ENCODE assay signal across 10 cellular contexts in the genomic region with DNA sequence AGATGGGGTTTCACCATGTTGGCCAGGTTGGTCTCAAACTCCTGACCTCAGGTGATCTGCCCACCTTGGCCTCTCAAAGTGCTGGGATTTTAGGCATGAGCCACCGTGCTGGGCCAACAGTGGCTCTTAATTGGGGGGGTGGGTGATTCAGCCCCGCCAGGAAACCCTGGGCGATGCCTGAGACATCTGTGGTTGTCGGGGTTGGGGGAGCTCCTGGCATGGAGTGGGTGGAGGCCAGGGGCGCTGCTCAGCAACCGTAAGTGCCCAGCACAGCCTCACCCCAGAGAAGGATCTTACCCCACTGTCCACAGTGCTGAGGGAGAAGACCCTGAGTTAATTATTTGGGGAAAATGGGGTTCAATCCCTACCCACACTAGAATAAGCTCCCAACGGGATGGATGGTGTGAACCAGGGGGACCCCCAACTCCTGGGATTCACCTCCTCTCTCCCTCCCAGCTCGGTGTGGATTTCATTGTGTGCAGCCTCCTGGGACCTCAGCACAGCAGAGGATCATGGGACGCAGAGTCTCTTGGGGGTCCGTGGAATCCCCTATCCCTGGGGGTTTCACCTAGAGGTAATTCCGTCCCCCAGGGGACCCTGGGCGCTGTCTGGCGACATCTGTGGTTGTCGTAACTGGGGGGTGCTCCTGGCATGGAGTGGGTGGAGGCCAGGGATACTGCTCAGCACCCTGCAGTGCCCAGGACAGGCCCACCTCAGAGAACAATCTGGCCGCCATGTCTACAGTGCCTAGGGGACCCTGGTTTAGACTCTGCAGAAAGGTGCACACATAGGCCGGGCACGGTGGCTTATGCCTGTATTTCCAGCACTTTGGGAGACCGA.
DNase-seq lines count a peak whose midpoint lies in the region; ATAC-seq, FAIRE-seq and TF ChIP-seq lines count a peak whose summit lies in the region.
"Had no signal": no experiment of that assay in that cellular context is flagged by ENCODE, and none has a peak within 500 bp of the region (broad histone marks: within the 10 kb centered on the region; RNA-seq: fewer than 3 reads in every experiment).

No MANE protein-coding gene starts in this region.

- H3K36me3 ChIP-seq in GM12878 (ENCODE audit: control insufficient read depth in 2 of 2, insufficient read depth in 2 of 2, low read length in 1 of 2) (no peaks in the 10 kb centered on the region; a peak in 1 of 4 replicates), lung (ENCODE audit: control insufficient read depth in 2 of 2, insufficient read depth in 2 of 2, low read length in 2 of 2) (no peaks in the 10 kb centered on the region), stomach (no peaks in the 10 kb centered on the region)

- ATAC-seq in GM12878 = peak; percentile 39
- no peak for ATAC-seq in lung (ENCODE audit: insufficient read depth, low FRiP score)
- no peak for ATAC-seq in GM19452 (IDR thresholded peaks at IDR 0.05; ENCODE audit: unreplicated experiment)

- no peak overlapping the region for H2BK20ac ChIP-seq in H9 (ENCODE audit: low read depth, low read length, poor library complexity, severe bottlenecking)

- SMC1A ChIA-PET in GM12878 (lab: Charles Lee; ENCODE audit: uncharacterized antibody, unreplicated experiment) = interaction anchor here (0.9 to 4.0 kb wide), 9 partner anchors 8 to 77 kb away, joined by 3 to 22 read pairs (median 6); partner anchors contain the start of gene GADD45B

- peaks cover 3% of the 10 kb centered on the region in 2 experiments; a peak in 3 of 5 replicates for H3K9me3 Mint-ChIP-seq in H9
- peaks cover 1% of the 10 kb centered on the region for H3K9me3 Mint-ChIP-seq in glutamatergic neuron (ENCODE audit: unreplicated experiment)

- POLR2A ChIA-PET in GM12878 (lab: Charles Lee) = interaction anchor here (0.5 to 2.8 kb wide), 14 partner anchors 8 to 83 kb away, joined by 3 to 28 read pairs (median 7); partner anchors contain the start of gene GADD45B

- no peak overlapping the region for H3K27ac ChIP-seq in H9 (ENCODE audit: insufficient read length, low read depth, low read length)
- H3K27ac ChIP-seq in GM12878 (ENCODE audit: control insufficient read depth, insufficient read depth) = peak overlapping the region; percentile 31; the same call in 1 of the 2 replicates
- H3K27ac ChIP-seq in lung (ENCODE audit: low read depth in 1 of 2, low read length in 1 of 2) = peak overlapping the region; percentile 90 to 96
- peak overlapping the region; percentile 47 to 94 (median 90) for H3K27ac ChIP-seq in stomach

- H3K4me3 Mint-ChIP-seq in H9 (no peak overlapping the region; a peak in 1 of 5 replicates), glutamatergic neuron (ENCODE audit: unreplicated experiment) (no peak overlapping the region)

- no peak overlapping the region for H3K9ac ChIP-seq in H9 (ENCODE audit: extremely low read depth, insufficient read length, low read length)
- no peak overlapping the region; the same call in 1 of the 2 replicates for H3K9ac ChIP-seq in GM12878 (ENCODE audit: control insufficient read depth, insufficient read depth, low read length)

- H2BK12ac ChIP-seq in H9 (ENCODE audit: insufficient read length, low read depth, low read length) = no peak overlapping the region

- H4K20me1 ChIP-seq in H9 (ENCODE audit: control insufficient read depth, insufficient read depth, insufficient read length) (no peaks in the 10 kb centered on the region), GM12878 (ENCODE audit: control insufficient read depth, insufficient read depth) (no peaks in the 10 kb centered on the region)

- no peak for FAIRE-seq in GM12878 (lab: Jason Lieb, UNC)

- RAD21 ChIA-PET in GM12878 (lab: Charles Lee; ENCODE audit: unreplicated experiment) = interaction anchor here (0.8 to 4.3 kb wide), 12 partner anchors 8 to 92 kb away, joined by 3 to 41 read pairs (median 10); partner anchors contain the start of gene GADD45B

- in situ Hi-C loops in GM12878 (cut with MboI) = no loop called here

- peak overlapping the region; percentile 62 for H3K18ac ChIP-seq in H9 (ENCODE audit: insufficient read length, low read depth, low read length)

- H3K9me3 ChIP-seq in H9 (ENCODE audit: control insufficient read depth, low read depth, low read length) (no peaks in the 10 kb centered on the region), GM12878 (replicated peaks; ENCODE audit: control insufficient read depth, insufficient read depth, low read length) (no peaks in the 10 kb centered on the region; the same call in 2 of the 3 replicates), lung (ENCODE audit: control insufficient read depth in 2 of 2, insufficient read depth in 1 of 2, low read length in 1 of 2) (no peaks in the 10 kb centered on the region), stomach (no peaks in the 10 kb centered on the region)

- H3K23ac ChIP-seq in H9 (ENCODE audit: insufficient read length, low read depth, low read length) = no peak overlapping the region

- H3K27me3 ChIP-seq in H9 (ENCODE audit: insufficient read depth, low read length) (no peaks in the 10 kb centered on the region), GM12878 (replicated peaks in 1 of 2; ENCODE audit: control insufficient read depth in 2 of 2, insufficient read depth in 2 of 2, low read length in 1 of 2) (no peaks in the 10 kb centered on the region), lung (ENCODE audit: control insufficient read depth, insufficient read depth) (no peaks in the 10 kb centered on the region), stomach (no peaks in the 10 kb centered on the region)

- peaks cover 0 to 4% (median 0%) of the 10 kb centered on the region in 3 experiments; a peak in 2 of 7 replicates for H3K36me3 Mint-ChIP-seq in H9 (ENCODE audit: insufficient read depth in 1 of 3, low read depth in 3 of 3)
- H3K36me3 Mint-ChIP-seq in glutamatergic neuron (ENCODE audit: unreplicated experiment) = no peaks in the 10 kb centered on the region

- H3K79me1 ChIP-seq in H9 (ENCODE audit: insufficient read depth, low read depth, low read length, poor library complexity, severe bottlenecking) = no peaks in the 10 kb centered on the region

- no peak overlapping the region for H2BK15ac ChIP-seq in H9 (ENCODE audit: low read depth, low read length)

- H2BK5ac ChIP-seq in H9 (ENCODE audit: insufficient read length, low read length) = no peak overlapping the region

- no peak for TF ChIP-seq RAD21 in GM12878 (IDR thresholded peaks at IDR 0.05; ENCODE audit: insufficient read depth, low read depth, low read length)

- H3K27ac Mint-ChIP-seq in H9 (no peak overlapping the region; a peak in 1 of 7 replicates), glutamatergic neuron (ENCODE audit: unreplicated experiment) (no peak overlapping the region)

- H3K4me1 Mint-ChIP-seq in H9 = peaks cover 22 to 46% of the 10 kb centered on the region in 2 experiments
- H3K4me1 Mint-ChIP-seq in glutamatergic neuron (ENCODE audit: low read depth, unreplicated experiment) = peaks cover 8% of the 10 kb centered on the region

- H3K4me3 ChIP-seq in GM12878 (no peak overlapping the region), lung (no peak overlapping the region), stomach (no peak overlapping the region)

- no peak overlapping the region for H3T11ph ChIP-seq in H9 (ENCODE audit: low read length)

- H2AK5ac ChIP-seq in H9 (ENCODE audit: insufficient read length, low read length) = no peak overlapping the region

- no TSS peak for BruUV-seq in GM12878 (replicated peaks; lab: Mats Ljungman, UMichigan)

- H3K14ac ChIP-seq in H9 (ENCODE audit: insufficient read depth, low read length) = no peak overlapping the region

- intact Hi-C loops in GM12878 (cut with micrococcal nuclease; ENCODE audit: unreplicated experiment) = no loop called here
- intact Hi-C loops in stomach (cut with DNase I; ENCODE audit: low total_unique reads) = loop anchor here (10.0 kb wide), 1 partner anchor 70 kb away; the partner anchor contains the start of gene GADD45B

- H3K4me1 ChIP-seq in H9 (ENCODE audit: insufficient read depth, low read length) (0 out of 2 replicates have a peak, but pooled peaks cover 4% of the 10 kb centered on the region), GM12878 (ENCODE audit: control insufficient read depth, insufficient read depth, low read length) (peaks cover 35% of the 10 kb centered on the region), lung (ENCODE audit: control insufficient read depth in 2 of 2, insufficient read depth in 2 of 2, low read length in 2 of 2) (peaks cover 14 to 33% of the 10 kb centered on the region in 2 donors), stomach (peaks cover 67 to 74% (median 70%) of the 10 kb centered on the region in 4 donors)

- no peaks in the 10 kb centered on the region for H3K23me2 ChIP-seq in H9 (ENCODE audit: insufficient read length, low read depth, low read length, poor library complexity, severe bottlenecking)

- H3K4me2 ChIP-seq in H9 (ENCODE audit: insufficient read depth, insufficient read length, low read length) = no peak overlapping the region
- H3K4me2 ChIP-seq in GM12878 (ENCODE audit: control insufficient read depth, insufficient read depth) = peak overlapping the region; percentile 75; the same call in 1 of the 2 replicates

- CTCF ChIA-PET in GM12878 (lab: Yijun Ruan, JAX) = interaction anchor here (0.8 to 2.3 kb wide), 3 partner anchors 13 to 67 kb away, joined by 3 to 12 read pairs (median 6); no protein-coding TSS in a partner anchor

- no peak overlapping the region for H2BK120ac ChIP-seq in H9 (ENCODE audit: low read depth, low read length, poor library complexity, severe bottlenecking)

- H3K27me3 Mint-ChIP-seq in H9 (ENCODE audit: low read depth) (peaks cover 5% of the 10 kb centered on the region; the same call in 1 of the 2 replicates), glutamatergic neuron (ENCODE audit: unreplicated experiment) (peaks cover 4% of the 10 kb centered on the region)

- H2AFZ ChIP-seq in H9 (ENCODE audit: low read length) = no peak overlapping the region
- H2AFZ ChIP-seq in GM12878 (ENCODE audit: control insufficient read depth, low read depth, low read length) = no peak overlapping the region

- TF ChIP-seq POLR2A in GM12878 (IDR thresholded peaks at IDR 0.05; ENCODE audit: low read depth, low read length) (no peak), stomach (IDR thresholded peaks at IDR 0.05) (no peak)

- TF ChIP-seq EP300 in GM12878 (IDR thresholded peaks at IDR 0.05; ENCODE audit: borderline replicate concordance in 1 of 2, control insufficient read depth in 1 of 2, low read depth in 2 of 2, low read length in 2 of 2) (peak in 1 of 2 experiments; percentile 13; a peak in 1 of 4 replicates), stomach (IDR thresholded peaks at IDR 0.05) (no peak)

- no peak overlapping the region for H4K5ac ChIP-seq in H9 (ENCODE audit: insufficient read length, low read depth, low read length)

- no peak overlapping the region for H4K91ac ChIP-seq in H9 (ENCODE audit: insufficient read length, low read depth, low read length)

- no peak overlapping the region for H3K56ac ChIP-seq in H9 (ENCODE audit: insufficient read length, low read depth, low read length)

- no CpG with 5 or more reads among the region's 18 CpGs for WGBS in H9 (ENCODE audit: extremely low coverage, insufficient read length, low lambda C conversion rate)
- WGBS in GM12878 (ENCODE audit: insufficient coverage, insufficient replicate concordance, low lambda C conversion rate, missing lambda C conversion rate) = 11% methylated on average over 18 of the region's 18 CpGs
- 89 to 94% methylated on average over 18 of the region's 18 CpGs for WGBS in lung, 2 donors
- 92 to 94% (median 94%) methylated on average over 11 to 18 of the region's 18 CpGs for WGBS in stomach, 5 donors

- TF ChIP-seq CTCF in H9 (conservative IDR thresholded peaks at IDR 0.05) (no peak), GM12878 (IDR thresholded peaks at IDR 0.05 in 2 of 3, conservative IDR thresholded peaks at IDR 0.05 in 1 of 3; ENCODE audit: control insufficient read depth in 2 of 3, extremely low read depth in 1 of 3, insufficient read depth in 1 of 3, low read depth in 3 of 3, low read length in 3 of 3) (no peak), lung (IDR thresholded peaks at IDR 0.05; ENCODE audit: control extremely low read depth, extremely low read depth) (no peak), stomach (IDR thresholded peaks at IDR 0.05) (no peak), glutamatergic neuron (IDR thresholded peaks at IDR 0.05; ENCODE audit: partially characterized antibody, unreplicated experiment) (no peak)

- H3K4ac ChIP-seq in H9 (ENCODE audit: low read depth, low read length) = no peak overlapping the region; the same call in 1 of the 2 replicates

- no peak for DNase-seq in H9
- DNase-seq in GM12878 (ENCODE audit: low read depth, low spot score) = no peak
- DNase-seq in lung (ENCODE audit: low spot score) = no peak
- DNase-seq in stomach = no peak
- no peak for DNase-seq in DMS153 (lab: John Stamatoyannopoulos, UW)
- DNase-seq in glutamatergic neuron = no peak
- no peak for DNase-seq in HT-29 (ENCODE audit: low spot score)
- DNase-seq: cortex of kidney, SW 1271 had no signal

- no peak overlapping the region for H4K8ac ChIP-seq in H9 (replicated peaks; ENCODE audit: insufficient read length, low read depth, low read length)

- H3K79me2 ChIP-seq in H9 (ENCODE audit: insufficient read depth, low read length) (no peaks in the 10 kb centered on the region), GM12878 (ENCODE audit: control insufficient read depth, insufficient read depth, low read length) (no peaks in the 10 kb centered on the region; the same call in 1 of the 2 replicates)
